29 cellular contexts compared by ENCODE assay signal in genomic region chr3:157595259-157595658, GRCh38.
"Had no signal": no experiment of that assay in that cellular context is flagged by ENCODE, and none has a peak within 500 bp of the region (broad histone marks: within the 10 kb centered on the region; RNA-seq: fewer than 3 reads in every experiment).

No MANE protein-coding gene starts in this region.

- H3K27ac Mint-ChIP-seq: stimulated activated effector memory CD8-positive, alpha-beta T cell treated with anti-CD3 and anti-CD28 coated beads, Interleukin-12 subunit alpha, Interleukin-12 subunit beta, amount 100 ng/mL, for 72 hours; stimulated activated memory B cell treated with anti-CD40 and anti-IgM and Interleukin-4, amounts not matched to agents 10 μg/mL and 1 μg/mL and 100 μg/mL, for 72 hours; stimulated activated naive B cell treated with anti-CD40 and anti-IgM and Interleukin-4, amounts not matched to agents 10 μg/mL and 1 μg/mL and 100 μg/mL, for 72 hours; stimulated activated naive CD8-positive, alpha-beta T cell treated with anti-CD3 and anti-CD28 coated beads, Interleukin-15, amount 100 ng/mL, for 72 hours; stimulated activated naive CD8-positive, alpha-beta T cell treated with anti-CD3 and anti-CD28 coated beads, Interleukin-15, Interleukin-2, amounts not matched to agents 100 ng/mL and 50 ng/mL, for 24 hours; type B pancreatic cell had no signal

- H3K27ac ChIP-seq: stomach, suprapubic skin, testis, thoracic aorta, thyroid gland, tibial artery, tibial nerve, transverse colon, upper lobe of left lung, upper lobe of right lung, uterus, vagina had no signal

- H3K9me3 ChIP-seq: stomach, suprapubic skin, testis, thoracic aorta, thyroid gland, tibial artery, tibial nerve, transverse colon, upper lobe of left lung, upper lobe of right lung, uterus, vagina had no signal

- FAIRE-seq: urothelium cell line had no signal

- H3K4me3 Mint-ChIP-seq: stimulated activated effector memory CD8-positive, alpha-beta T cell treated with anti-CD3 and anti-CD28 coated beads, Interleukin-12 subunit alpha, Interleukin-12 subunit beta, amount 100 ng/mL, for 72 hours; stimulated activated memory B cell treated with anti-CD40 and anti-IgM and Interleukin-4, amounts not matched to agents 10 μg/mL and 1 μg/mL and 100 μg/mL, for 72 hours; stimulated activated naive B cell treated with anti-CD40 and anti-IgM and Interleukin-4, amounts not matched to agents 10 μg/mL and 1 μg/mL and 100 μg/mL, for 72 hours; stimulated activated naive CD8-positive, alpha-beta T cell treated with anti-CD3 and anti-CD28 coated beads, Interleukin-15, amount 100 ng/mL, for 72 hours; stimulated activated naive CD8-positive, alpha-beta T cell treated with anti-CD3 and anti-CD28 coated beads, Interleukin-15, Interleukin-2, amounts not matched to agents 100 ng/mL and 50 ng/mL, for 24 hours; type B pancreatic cell had no signal

- ATAC-seq: stimulated activated effector memory CD8-positive, alpha-beta T cell treated with anti-CD3 and anti-CD28 coated beads, Interleukin-12 subunit alpha, Interleukin-12 subunit beta, amount 100 ng/mL, for 72 hours; stimulated activated memory B cell treated with anti-CD40 and anti-IgM and Interleukin-4, amounts not matched to agents 10 μg/mL and 1 μg/mL and 100 μg/mL, for 72 hours; stimulated activated naive B cell treated with anti-CD40 and anti-IgM and Interleukin-4, amounts not matched to agents 10 μg/mL and 1 μg/mL and 100 μg/mL, for 72 hours; stimulated activated naive CD8-positive, alpha-beta T cell treated with anti-CD3 and anti-CD28 coated beads, Interleukin-15, amount 100 ng/mL, for 72 hours; stimulated activated naive CD8-positive, alpha-beta T cell treated with anti-CD3 and anti-CD28 coated beads, Interleukin-15, Interleukin-2, amounts not matched to agents 100 U/mL and 50 U/mL, for 24 hours; upper lobe of right lung had no signal

- H3K9me3 Mint-ChIP-seq: stimulated activated effector memory CD8-positive, alpha-beta T cell treated with anti-CD3 and anti-CD28 coated beads, Interleukin-12 subunit alpha, Interleukin-12 subunit beta, amount 100 ng/mL, for 72 hours; stimulated activated memory B cell treated with anti-CD40 and anti-IgM and Interleukin-4, amounts not matched to agents 10 μg/mL and 1 μg/mL and 100 μg/mL, for 72 hours; stimulated activated naive B cell treated with anti-CD40 and anti-IgM and Interleukin-4, amounts not matched to agents 10 μg/mL and 1 μg/mL and 100 μg/mL, for 72 hours; stimulated activated naive CD8-positive, alpha-beta T cell treated with anti-CD3 and anti-CD28 coated beads, Interleukin-15, amount 100 ng/mL, for 72 hours; stimulated activated naive CD8-positive, alpha-beta T cell treated with anti-CD3 and anti-CD28 coated beads, Interleukin-15, Interleukin-2, amounts not matched to agents 100 ng/mL and 50 ng/mL, for 24 hours; type B pancreatic cell had no signal

- H3K4me1 ChIP-seq: stomach, suprapubic skin, testis, thyroid gland, tibial artery, transverse colon, upper lobe of left lung, upper lobe of right lung, uterus had no signal

- DNase-seq: stimulated activated CD4-positive, alpha-beta T cell treated with anti-CD3 and anti-CD28 coated beads, Interleukin-2, amount 100 ng/mL, for 48 hours; stimulated activated CD4-positive, alpha-beta T cell treated with anti-CD3 and anti-CD28 coated beads, Interleukin-4, amount 100 ng/mL, for 1 hour; stimulated activated CD4-positive, alpha-beta T cell treated with anti-CD3 and anti-CD28 coated beads, Interleukin-4, amount 100 ng/mL, for 24 hours; stimulated activated CD4-positive, alpha-beta T cell treated with anti-CD3 and anti-CD28 coated beads, Interleukin-4, amount 100 ng/mL, for 4 hours; stimulated activated CD8-positive, alpha-beta memory T cell treated with anti-CD3 and anti-CD28 coated beads, Interleukin-4, amount 100 ng/mL, for 48 hours; stimulated activated naive B cell treated with anti-CD40 and anti-IgM and Interleukin-4, amounts not matched to agents 10 μg/mL and 1 μg/mL and 100 μg/mL, for 72 hours; stimulated activated naive CD4-positive, alpha-beta T cell; stimulated activated naive CD4-positive, alpha-beta T cell treated with Interleukin-2 at 50 U/mL for 16 hours; stimulated activated naive CD8-positive, alpha-beta T cell treated with anti-CD3 and anti-CD28 coated beads, Interleukin-15, amount 100 ng/mL, for 72 hours; stimulated activated naive CD8-positive, alpha-beta T cell treated with anti-CD3 and anti-CD28 coated beads, Interleukin-15, Interleukin-2, amounts not matched to agents 100 U/mL and 50 U/mL, for 24 hours; stomach; substantia nigra; testis; thyroid gland; tibial artery; transverse colon; trophoblast cell; upper lobe of left lung; upper lobe of right lung; uterus had no signal

- H3K36me3 Mint-ChIP-seq: stimulated activated effector memory CD8-positive, alpha-beta T cell treated with anti-CD3 and anti-CD28 coated beads, Interleukin-12 subunit alpha, Interleukin-12 subunit beta, amount 100 ng/mL, for 72 hours; stimulated activated memory B cell treated with anti-CD40 and anti-IgM and Interleukin-4, amounts not matched to agents 10 μg/mL and 1 μg/mL and 100 μg/mL, for 72 hours; stimulated activated naive B cell treated with anti-CD40 and anti-IgM and Interleukin-4, amounts not matched to agents 10 μg/mL and 1 μg/mL and 100 μg/mL, for 72 hours; type B pancreatic cell had no signal

- H3K27me3 ChIP-seq: testis, thyroid gland, tibial nerve, transverse colon, upper lobe of left lung, upper lobe of right lung, uterus, vagina had no signal

- H3K4me1 Mint-ChIP-seq: stimulated activated effector memory CD8-positive, alpha-beta T cell treated with anti-CD3 and anti-CD28 coated beads, Interleukin-12 subunit alpha, Interleukin-12 subunit beta, amount 100 ng/mL, for 72 hours; stimulated activated memory B cell treated with anti-CD40 and anti-IgM and Interleukin-4, amounts not matched to agents 10 μg/mL and 1 μg/mL and 100 μg/mL, for 72 hours; stimulated activated naive B cell treated with anti-CD40 and anti-IgM and Interleukin-4, amounts not matched to agents 10 μg/mL and 1 μg/mL and 100 μg/mL, for 72 hours; stimulated activated naive CD8-positive, alpha-beta T cell treated with anti-CD3 and anti-CD28 coated beads, Interleukin-15, amount 100 ng/mL, for 72 hours had no signal

- H3K4me3 ChIP-seq: stomach, suprapubic skin, testis, thoracic aorta, thyroid gland, tibial artery, tibial nerve, transverse colon, upper lobe of left lung, upper lobe of right lung, uterus, vagina had no signal

- H3K36me3 ChIP-seq: stomach, suprapubic skin, thoracic aorta, thyroid gland, tibial artery, tibial nerve, transverse colon, upper lobe of left lung, upper lobe of right lung, uterus, vagina had no signal
